ENCODE assay signal across 17 cellular contexts in genomic region chr1:6471969-6472368, GRCh38. TPM values are rescaled to one million over a fixed set of nuclear protein-coding genes. Genes with fewer than 3 reads are reported as not detected.
A peak's percentile ranks its signal among the peaks of the same experiment; 100 is the strongest.
DNase-seq lines count a peak whose midpoint lies in the region; ATAC-seq, FAIRE-seq and TF ChIP-seq lines count a peak whose summit lies in the region.
"Had no signal": no experiment of that assay in that cellular context is flagged by ENCODE, and none has a peak within 500 bp of the region (broad histone marks: within the 10 kb centered on the region; RNA-seq: fewer than 3 reads in every experiment).

No MANE protein-coding gene starts in this region.

- peak; percentile 81 for FAIRE-seq in keratinocyte (lab: Jason Lieb, UNC)

- H3K79me2 ChIP-seq in keratinocyte (ENCODE audit: control insufficient read depth, insufficient read depth, low read length), result no peaks in the 10 kb centered on the region
- H3K79me2 ChIP-seq: parathyroid adenoma had no signal

- dilution Hi-C loops in keratinocyte (cut with MboI; ENCODE audit: extremely low pct_ligation_motif_present, low sequenced_read_pairs), result no loop called here

- TF ChIP-seq CTCF in Calu3 (IDR thresholded peaks at IDR 0.05; ENCODE audit: unreplicated experiment) (no peak), keratinocyte (optimal IDR thresholded peaks at IDR 0.05 in 1 of 3, IDR thresholded peaks at IDR 0.05 in 1 of 3, conservative IDR thresholded peaks at IDR 0.05 in 1 of 3; ENCODE audit: extremely low read depth in 1 of 3, insufficient read depth in 2 of 3, low read length in 3 of 3) (no peak)

- no peaks in the 10 kb centered on the region for H3K27me3 Mint-ChIP-seq in Calu3 (ENCODE audit: unreplicated experiment)
- H3K27me3 Mint-ChIP-seq: activated T-helper 17 cell treated with anti-CD3 and anti-CD28 coated beads, Interleukin-2, amount 50 U/mL, for 72 hours had no signal

- H3K9me3 ChIP-seq in keratinocyte (ENCODE audit: control insufficient read depth, low read depth, low read length) (no peaks in the 10 kb centered on the region), mesenchymal stem cell (ENCODE audit: control insufficient read depth, low read length) (no peaks in the 10 kb centered on the region)
- H3K9me3 ChIP-seq: SJSA1 had no signal

- H3K4me3 ChIP-seq in keratinocyte (ENCODE audit: control insufficient read depth in 2 of 3, extremely low read depth in 1 of 3, insufficient read depth in 2 of 3, low read depth in 1 of 3, low read length in 3 of 3) (peak overlapping the region in 1 of 3 experiments; percentile 15), rectal smooth muscle tissue (ENCODE audit: low read length) (peak overlapping the region; percentile 17), mesenchymal stem cell (ENCODE audit: insufficient read depth in 1 of 2, low read depth in 1 of 2, low read length in 2 of 2) (no peak overlapping the region)
- H3K4me3 ChIP-seq: cardiac muscle cell, SJSA1 had no signal

- H3K27ac Mint-ChIP-seq in Calu3 (ENCODE audit: unreplicated experiment), result peak overlapping the region; percentile 83
- H3K27ac Mint-ChIP-seq: activated T-helper 17 cell treated with anti-CD3 and anti-CD28 coated beads, Interleukin-2, amount 50 U/mL, for 72 hours; naive B cell had no signal

- H4K20me1 ChIP-seq in keratinocyte (ENCODE audit: control insufficient read depth, extremely low read depth, insufficient read depth, low read length), result no peaks in the 10 kb centered on the region

- no peak overlapping the region for H2BK15ac ChIP-seq in mesenchymal stem cell (ENCODE audit: low read depth, poor library complexity, severe bottlenecking)

- peaks cover 44 to 45% of the 10 kb centered on the region in 2 experiments for H3K36me3 ChIP-seq in keratinocyte (ENCODE audit: control insufficient read depth in 2 of 2, extremely low read depth in 1 of 2, insufficient read depth in 2 of 2, low read length in 2 of 2)
- peaks cover 5% of the 10 kb centered on the region for H3K36me3 ChIP-seq in rectal smooth muscle tissue (ENCODE audit: control insufficient read depth, insufficient read depth, low read length)
- peaks cover 35 to 96% of the 10 kb centered on the region in 2 experiments for H3K36me3 ChIP-seq in mesenchymal stem cell (ENCODE audit: control insufficient read depth in 1 of 2, insufficient read depth in 2 of 2, low read depth in 1 of 2, low read length in 2 of 2)
- H3K36me3 ChIP-seq: SJSA1 had no signal

- WGBS in mesenchymal stem cell, result 97% methylated on average over 7 of the region's 7 CpGs

- H3K4ac ChIP-seq in mesenchymal stem cell (ENCODE audit: low read depth in 1 of 2, low read length in 2 of 2), result no peak overlapping the region

- CTCF ChIA-PET in Calu3 (lab: Charles Lee), result interaction anchor here (0.6 to 1.8 kb wide), 4 partner anchors 11 to 223 kb away, joined by 3 to 4 read pairs (median 3); partner anchors contain the start of gene NOL9

- H2BK5ac ChIP-seq in mesenchymal stem cell (ENCODE audit: low read depth, low read length, poor library complexity, severe bottlenecking), result no peak overlapping the region

- H3K9ac ChIP-seq in keratinocyte (ENCODE audit: control insufficient read depth, extremely low read depth, insufficient read depth, low read length), result peak overlapping the region; percentile 63
- H3K9ac ChIP-seq in rectal smooth muscle tissue (ENCODE audit: low read length), result no peak overlapping the region
- no peak overlapping the region for H3K9ac ChIP-seq in mesenchymal stem cell (ENCODE audit: low read length)
- H3K9ac ChIP-seq: parathyroid adenoma had no signal

- ATAC-seq in HG02588 (IDR thresholded peaks at IDR 0.05; ENCODE audit: unreplicated experiment), result no peak
- ATAC-seq: activated CD4-positive, CD25-positive, alpha-beta regulatory T cell treated with anti-CD3 and anti-CD28 coated beads, Interleukin-2, amount 50 U/mL, for 24 hours; activated T-helper 17 cell treated with anti-CD3 and anti-CD28 coated beads, Interleukin-2, amount 50 U/mL, for 72 hours had no signal

- no peaks in the 10 kb centered on the region for H3K27me3 ChIP-seq in keratinocyte (ENCODE audit: control insufficient read depth, extremely low read depth, insufficient read depth, low read length)
- H3K27me3 ChIP-seq in rectal smooth muscle tissue (ENCODE audit: control insufficient read depth, insufficient read depth, low read length), result no peaks in the 10 kb centered on the region
- H3K27me3 ChIP-seq in mesenchymal stem cell (ENCODE audit: control insufficient read depth in 1 of 2, insufficient read depth in 1 of 2, low read length in 2 of 2), result peaks cover 0 to 4% of the 10 kb centered on the region in 2 experiments
- H3K27me3 ChIP-seq: cardiac muscle cell, SJSA1 had no signal

- H3K9me1 ChIP-seq in keratinocyte (ENCODE audit: control insufficient read depth, extremely low read depth, insufficient read depth, low read length), result peaks cover 2% of the 10 kb centered on the region

- H3K9me3 Mint-ChIP-seq in Calu3 (ENCODE audit: low read depth, unreplicated experiment), result no peaks in the 10 kb centered on the region
- H3K9me3 Mint-ChIP-seq: activated T-helper 17 cell treated with anti-CD3 and anti-CD28 coated beads, Interleukin-2, amount 50 U/mL, for 72 hours; CD8-positive, alpha-beta memory T cell; naive B cell had no signal

- peaks cover 10% of the 10 kb centered on the region for H3K4me1 Mint-ChIP-seq in Calu3 (ENCODE audit: low read depth, unreplicated experiment)

- no peak overlapping the region for H2AK5ac ChIP-seq in mesenchymal stem cell (ENCODE audit: low read length, severe bottlenecking)

- H3K14ac ChIP-seq in mesenchymal stem cell (ENCODE audit: low read length in 2 of 2), result no peak overlapping the region

- H2BK120ac ChIP-seq in mesenchymal stem cell (ENCODE audit: low read depth, low read length), result no peak overlapping the region

- no TSS peak for BruUV-seq in Calu3 (replicated peaks; lab: Mats Ljungman, UMichigan)

- H3K4me1 ChIP-seq in keratinocyte (ENCODE audit: control insufficient read depth, extremely low read depth, insufficient read depth, low read length) (peaks cover 17% of the 10 kb centered on the region), rectal smooth muscle tissue (ENCODE audit: control insufficient read depth, insufficient read depth, low read length) (no peaks in the 10 kb centered on the region), mesenchymal stem cell (ENCODE audit: control insufficient read depth, insufficient read depth, low read depth, low read length) (peaks cover 2% of the 10 kb centered on the region)

- no peak overlapping the region for H4K8ac ChIP-seq in mesenchymal stem cell (ENCODE audit: low read length)

- H3K79me1 ChIP-seq in mesenchymal stem cell (replicated peaks; ENCODE audit: low read length, poor library complexity, severe bottlenecking), result peaks cover 3% of the 10 kb centered on the region

- H3K4me2 ChIP-seq in keratinocyte (ENCODE audit: control insufficient read depth, extremely low read depth, insufficient read depth, low read depth, low read length), result peak overlapping the region; percentile 68
- H3K4me2 ChIP-seq in mesenchymal stem cell (ENCODE audit: low read length, poor library complexity, severe bottlenecking), result no peak overlapping the region

- no peak overlapping the region for H4K91ac ChIP-seq in mesenchymal stem cell (ENCODE audit: low read length)

- no peak overlapping the region for H2BK12ac ChIP-seq in mesenchymal stem cell (ENCODE audit: low read length in 2 of 2)

- peaks cover 27% of the 10 kb centered on the region for H3K36me3 Mint-ChIP-seq in Calu3 (ENCODE audit: insufficient read depth, unreplicated experiment)
- H3K36me3 Mint-ChIP-seq: CD8-positive, alpha-beta memory T cell; naive B cell had no signal

- H3K4me3 Mint-ChIP-seq in Calu3 (ENCODE audit: low read depth, unreplicated experiment), result peak overlapping the region; percentile 76
- H3K4me3 Mint-ChIP-seq: activated T-helper 17 cell treated with anti-CD3 and anti-CD28 coated beads, Interleukin-2, amount 50 U/mL, for 72 hours; naive B cell had no signal

- no peak overlapping the region for H3K18ac ChIP-seq in mesenchymal stem cell (ENCODE audit: low read depth in 1 of 2, low read length in 2 of 2)

- no peak overlapping the region for H2AFZ ChIP-seq in keratinocyte (ENCODE audit: control insufficient read depth, low read length)
- H2AFZ ChIP-seq in mesenchymal stem cell (ENCODE audit: low read depth, low read length), result no peak overlapping the region
- H2AFZ ChIP-seq: parathyroid adenoma had no signal

- DNase-seq in Calu3 (peak; percentile 80), RPMI8226 (peak; percentile 94), keratinocyte (ENCODE audit: low read depth, low spot score) (no peak), mesenchymal stem cell (no peak)
- no peak for DNase-seq in activated naive CD4-positive, alpha-beta T cell treated with anti-CD3 and anti-CD28 coated beads, Interleukin-2, amount 50 U/mL, for 16 hours
- DNase-seq in activated CD4-positive, alpha-beta T cell treated with anti-CD3 and anti-CD28 coated beads for 4 hours, result no peak
- DNase-seq: CD8-positive, alpha-beta memory T cell; effector CD4-positive, alpha-beta T cell; naive B cell; NCI-H2107 had no signal

- H3K23ac ChIP-seq in mesenchymal stem cell (ENCODE audit: low read length in 2 of 2), result no peak overlapping the region

- intact Hi-C loops in Calu3 (cut with micrococcal nuclease; ENCODE audit: unreplicated experiment), result no loop called here

- H3K27ac ChIP-seq in keratinocyte (ENCODE audit: control insufficient read depth, insufficient read depth, low read length), result peak overlapping the region; percentile 67
- peak overlapping the region; percentile 37 for H3K27ac ChIP-seq in rectal smooth muscle tissue (ENCODE audit: low read depth, low read length)
- H3K27ac ChIP-seq in mesenchymal stem cell (ENCODE audit: low read length, poor library complexity, severe bottlenecking), result no peak overlapping the region
- H3K27ac ChIP-seq: cardiac muscle cell, parathyroid adenoma, SJSA1 had no signal

RNA-seq across cellular contexts. Expression of gene TNFRSF25, which starts 6.0 kb away (rescaled TPM):
- 6.4 and 10.1 TPM in 2 replicates for total RNA-seq in Calu3 (2022)
- 12.2 to 35.8 TPM (median 12.4 TPM) in 3 replicates for polyA plus RNA-seq in keratinocyte
- 7.1 TPM for polyA plus RNA-seq in keratinocyte (2011; ENCODE audit: low read depth)
- polyA plus RNA-seq in keratinocyte (2011; cell fraction: cytosol; rRNA removed), result 3.6 and 6.6 TPM in 2 replicates
- 100 and 140 TPM in 2 replicates for polyA plus RNA-seq in keratinocyte (2011; cell fraction: nucleus; rRNA removed)
- polyA plus RNA-seq in keratinocyte (2012; ENCODE audit: low replicate concordance), result 16.7 and 29.9 TPM in 2 replicates
- 11.3 to 20.1 TPM (median 11.4 TPM) in 3 replicates for polyA minus RNA-seq in keratinocyte
- polyA minus RNA-seq in keratinocyte (2011; cell fraction: cytosol; rRNA and poly(A)+ RNA removed), result 6.1 TPM
- 17.1 and 23.7 TPM in 2 replicates for polyA minus RNA-seq in keratinocyte (2011; cell fraction: nucleus; rRNA and poly(A)+ RNA removed)
- 2.9 TPM for polyA plus RNA-seq in mesenchymal stem cell (2013, experiment 1 of 2)
- 2.4 TPM for polyA plus RNA-seq in mesenchymal stem cell (2013, experiment 2 of 2)

RNA-seq across cellular contexts. Expression of gene PLEKHG5, which starts 19.5 kb away (rescaled TPM):
- 5.1 and 7.8 TPM in 2 replicates for total RNA-seq in Calu3 (2022)
- 11.8 to 27.7 TPM (median 13.4 TPM) in 3 replicates for polyA plus RNA-seq in keratinocyte
- polyA plus RNA-seq in keratinocyte (2011; ENCODE audit: low read depth), result 9.4 TPM
- 5.3 and 11.5 TPM in 2 replicates for polyA plus RNA-seq in keratinocyte (2011; cell fraction: cytosol; rRNA removed)
- 67.6 and 102 TPM in 2 replicates for polyA plus RNA-seq in keratinocyte (2011; cell fraction: nucleus; rRNA removed)
- 20.7 and 21.6 TPM in 2 replicates for polyA plus RNA-seq in keratinocyte (2012; ENCODE audit: low replicate concordance)
- polyA minus RNA-seq in keratinocyte, result 14.1 to 17.2 TPM (median 15.1 TPM) in 3 replicates
- 19.6 TPM for polyA minus RNA-seq in keratinocyte (2011; cell fraction: cytosol; rRNA and poly(A)+ RNA removed)
- 41.2 and 42.0 TPM in 2 replicates for polyA minus RNA-seq in keratinocyte (2011; cell fraction: nucleus; rRNA and poly(A)+ RNA removed)
- polyA plus RNA-seq in mesenchymal stem cell (2013, experiment 1 of 2), result 6.5 TPM
- 6.7 TPM for polyA plus RNA-seq in mesenchymal stem cell (2013, experiment 2 of 2)

RNA-seq across cellular contexts. Expression of gene ESPN, which starts 47.4 kb away (rescaled TPM):
- 2.2 and 3.4 TPM in 2 replicates for total RNA-seq in Calu3 (2022)
- polyA plus RNA-seq in keratinocyte, result 0.47 to 3.6 TPM (median 1.2 TPM) in 3 replicates
- 4.3 TPM for polyA plus RNA-seq in keratinocyte (2011; ENCODE audit: low read depth)
- polyA plus RNA-seq in keratinocyte (2011; cell fraction: cytosol; rRNA removed), result 1.0 and 4.6 TPM in 2 replicates
- polyA plus RNA-seq in keratinocyte (2011; cell fraction: nucleus; rRNA removed), result 7.3 and 11.3 TPM in 2 replicates
- polyA plus RNA-seq in keratinocyte (2012; ENCODE audit: low replicate concordance), result 2.4 and 17.9 TPM in 2 replicates
- polyA minus RNA-seq in keratinocyte, result 0.48 to 4.3 TPM (median 2.2 TPM) in 3 replicates
- polyA minus RNA-seq in keratinocyte (2011; cell fraction: cytosol; rRNA and poly(A)+ RNA removed), result 13.4 TPM
- 3.1 and 3.3 TPM in 2 replicates for polyA minus RNA-seq in keratinocyte (2011; cell fraction: nucleus; rRNA and poly(A)+ RNA removed)
- 0.06 TPM for polyA plus RNA-seq in mesenchymal stem cell (2013, experiment 1 of 2)
- polyA plus RNA-seq in mesenchymal stem cell (2013, experiment 2 of 2), result not detected
- total RNA-seq: SJSA1 had no signal

RNA-seq across cellular contexts. Expression of gene HES2, which starts 52.2 kb away (rescaled TPM):
- total RNA-seq in Calu3 (2022), result not detected in 2 replicates
- 30.1 to 51.6 TPM (median 33.9 TPM) in 3 replicates for polyA plus RNA-seq in keratinocyte
- polyA plus RNA-seq in keratinocyte (2011; ENCODE audit: low read depth), result 20.4 TPM
- polyA plus RNA-seq in keratinocyte (2011; cell fraction: cytosol; rRNA removed), result 32.5 and 63.3 TPM in 2 replicates
- polyA plus RNA-seq in keratinocyte (2011; cell fraction: nucleus; rRNA removed), result 70.8 and 105 TPM in 2 replicates
- 52.0 and 70.3 TPM in 2 replicates for polyA plus RNA-seq in keratinocyte (2012; ENCODE audit: low replicate concordance)
- polyA minus RNA-seq in keratinocyte, result 26.9 to 42.5 TPM (median 37.1 TPM) in 3 replicates
- 90.9 TPM for polyA minus RNA-seq in keratinocyte (2011; cell fraction: cytosol; rRNA and poly(A)+ RNA removed)
- polyA minus RNA-seq in keratinocyte (2011; cell fraction: nucleus; rRNA and poly(A)+ RNA removed), result 79.5 and 80.0 TPM in 2 replicates
- polyA plus RNA-seq in mesenchymal stem cell (2013, experiment 1 of 2), result 0.07 TPM
- 0.05 TPM for polyA plus RNA-seq in mesenchymal stem cell (2013, experiment 2 of 2)
- total RNA-seq: cardiac muscle cell, SJSA1 had no signal
- polyA plus RNA-seq: cardiac muscle cell; CD8-positive, alpha-beta memory T cell had no signal

Comparison
In these comparisons a context has a peak if more than half of its experiments do, and no peak if none do; other contexts are left out.
1. DNase-seq: peak in Calu3 (single experiment) and RPMI8226 (single experiment); none in keratinocyte (single experiment), activated naive CD4-positive, alpha-beta T cell treated with anti-CD3 and anti-CD28 coated beads, Interleukin-2, amount 50 U/mL, for 16 hours (single experiment), mesenchymal stem cell (single experiment) and activated CD4-positive, alpha-beta T cell treated with anti-CD3 and anti-CD28 coated beads for 4 hours (0 of 2).